In genomic region chr2:73946666-73947065, GRCh38 we compare ENCODE assay signal across 17 cellular contexts. TPM values are rescaled to one million over a fixed set of nuclear protein-coding genes. Genes with fewer than 3 reads are reported as not detected.
A peak's percentile ranks its signal among the peaks of the same experiment; 100 is the strongest.
DNase-seq lines count a peak whose midpoint lies in the region; ATAC-seq and TF ChIP-seq lines count a peak whose summit lies in the region.
"Had no signal": no experiment of that assay in that cellular context is flagged by ENCODE, and none has a peak within 500 bp of the region (broad histone marks: within the 10 kb centered on the region; RNA-seq: fewer than 3 reads in every experiment).

No MANE protein-coding gene starts in this region.

- H3K36me3 ChIP-seq in lower lobe of right lung = peaks cover 82% of the 10 kb centered on the region

- TF ChIP-seq CTCF in lower lobe of right lung (IDR thresholded peaks at IDR 0.05) = no peak

- H3K4me1 ChIP-seq in lower lobe of right lung = peaks cover 22% of the 10 kb centered on the region
- H3K4me1 ChIP-seq: BE2C had no signal

- CTCF ChIA-PET in activated naive CD4-positive, alpha-beta T cell treated with anti-CD3 and anti-CD28 coated beads, Interleukin-2, amount 10 ng/mL, durations not matched to agents 7 days and 5 days (lab: Charles Lee) = interaction anchor here (1.3 kb wide), 1 partner anchor 50 kb away, joined by 3 read pairs; no protein-coding TSS in a partner anchor

- H3K27ac ChIP-seq in lower lobe of right lung = no peak overlapping the region
- H3K27ac ChIP-seq: Peyer's patch had no signal

- H3K27me3 Mint-ChIP-seq in activated naive CD4-positive, alpha-beta T cell treated with anti-CD3 and anti-CD28 coated beads, Interleukin-2, amount 50 U/mL, for 24 hours = no peaks in the 10 kb centered on the region
- H3K27me3 Mint-ChIP-seq in activated naive CD4-positive, alpha-beta T cell treated with anti-CD3 and anti-CD28 coated beads, Interleukin-2, amount 10 ng/mL, durations not matched to agents 7 days and 5 days = no peaks in the 10 kb centered on the region
- H3K27me3 Mint-ChIP-seq in activated naive CD8-positive, alpha-beta T cell = no peaks in the 10 kb centered on the region

- no peak overlapping the region for H3K4me3 ChIP-seq in lower lobe of right lung
- H3K4me3 ChIP-seq: Peyer's patch had no signal

- no peak for DNase-seq in activated naive CD4-positive, alpha-beta T cell treated with anti-CD3 and anti-CD28 coated beads, Interleukin-2, amount 10 ng/mL, durations not matched to agents 7 days and 5 days
- DNase-seq in lower lobe of right lung = no peak
- no peak for DNase-seq in UCSD-AML1 (lab: John Stamatoyannopoulos, UW; ENCODE audit: unreplicated experiment)
- no peak for DNase-seq in activated CD4-positive, alpha-beta T cell treated with anti-CD3 and anti-CD28 coated beads, Interleukin-2, amount 50 U/mL, for 1 hour
- DNase-seq: BE2C, DMS79, GOT3, KBM-7, NCI-H1105, Peyer's patch had no signal

- H3K27ac Mint-ChIP-seq in activated naive CD4-positive, alpha-beta T cell treated with anti-CD3 and anti-CD28 coated beads, Interleukin-2, amount 50 U/mL, for 24 hours = peak overlapping the region; percentile 49
- H3K27ac Mint-ChIP-seq in activated naive CD4-positive, alpha-beta T cell treated with anti-CD3 and anti-CD28 coated beads, Interleukin-2, amount 10 ng/mL, durations not matched to agents 7 days and 5 days = no peak overlapping the region
- peak overlapping the region; percentile 43 for H3K27ac Mint-ChIP-seq in activated naive CD8-positive, alpha-beta T cell

- ATAC-seq in lower lobe of right lung (peak; percentile 43 to 48), HG02798 (IDR thresholded peaks at IDR 0.05; ENCODE audit: poor library complexity, unreplicated experiment) (no peak)
- ATAC-seq: HCT116, HepG2 had no signal

- H3K36me3 Mint-ChIP-seq in activated naive CD4-positive, alpha-beta T cell treated with anti-CD3 and anti-CD28 coated beads, Interleukin-2, amount 50 U/mL, for 24 hours = peaks cover 31% of the 10 kb centered on the region
- H3K36me3 Mint-ChIP-seq in activated naive CD4-positive, alpha-beta T cell treated with anti-CD3 and anti-CD28 coated beads, Interleukin-2, amount 10 ng/mL, durations not matched to agents 7 days and 5 days = peaks cover 60% of the 10 kb centered on the region
- peaks cover 10% of the 10 kb centered on the region for H3K36me3 Mint-ChIP-seq in activated naive CD8-positive, alpha-beta T cell

- no peaks in the 10 kb centered on the region for H3K27me3 ChIP-seq in lower lobe of right lung (ENCODE audit: low read depth)
- H3K27me3 ChIP-seq: BE2C, Peyer's patch had no signal

- H3K9me3 Mint-ChIP-seq in activated naive CD4-positive, alpha-beta T cell treated with anti-CD3 and anti-CD28 coated beads, Interleukin-2, amount 50 U/mL, for 24 hours = no peaks in the 10 kb centered on the region
- H3K9me3 Mint-ChIP-seq in activated naive CD4-positive, alpha-beta T cell treated with anti-CD3 and anti-CD28 coated beads, Interleukin-2, amount 10 ng/mL, durations not matched to agents 7 days and 5 days = no peaks in the 10 kb centered on the region
- no peaks in the 10 kb centered on the region for H3K9me3 Mint-ChIP-seq in activated naive CD8-positive, alpha-beta T cell (ENCODE audit: low read depth)

- H3K4me3 Mint-ChIP-seq in activated naive CD4-positive, alpha-beta T cell treated with anti-CD3 and anti-CD28 coated beads, Interleukin-2, amount 50 U/mL, for 24 hours = no peak overlapping the region
- H3K4me3 Mint-ChIP-seq in activated naive CD4-positive, alpha-beta T cell treated with anti-CD3 and anti-CD28 coated beads, Interleukin-2, amount 10 ng/mL, durations not matched to agents 7 days and 5 days = no peak overlapping the region
- no peak overlapping the region for H3K4me3 Mint-ChIP-seq in activated naive CD8-positive, alpha-beta T cell

- intact Hi-C loops in lower lobe of right lung (cut with DNase I) = no loop called here

- no peaks in the 10 kb centered on the region for H3K9me3 ChIP-seq in lower lobe of right lung
- H3K9me3 ChIP-seq: BE2C, Peyer's patch had no signal

- peaks cover 94% of the 10 kb centered on the region for H3K4me1 Mint-ChIP-seq in activated naive CD4-positive, alpha-beta T cell treated with anti-CD3 and anti-CD28 coated beads, Interleukin-2, amount 50 U/mL, for 24 hours
- peaks cover 54% of the 10 kb centered on the region for H3K4me1 Mint-ChIP-seq in activated naive CD4-positive, alpha-beta T cell treated with anti-CD3 and anti-CD28 coated beads, Interleukin-2, amount 10 ng/mL, durations not matched to agents 7 days and 5 days
- peaks cover 93% of the 10 kb centered on the region for H3K4me1 Mint-ChIP-seq in activated naive CD8-positive, alpha-beta T cell (ENCODE audit: low read depth)

RNA-seq across cellular contexts. Expression of gene DGUOK, which starts 20.0 kb away (rescaled TPM):
- total RNA-seq in lower lobe of right lung = 38.0 TPM

RNA-seq across cellular contexts. Expression of gene TET3, which starts 38.0 kb away (rescaled TPM):
- 21.5 TPM for total RNA-seq in lower lobe of right lung

RNA-seq across cellular contexts. Expression of gene ACTG2, which starts 53.9 kb away (rescaled TPM):
- total RNA-seq in lower lobe of right lung = 22.2 TPM
- total RNA-seq: A172, NCI-H460 had no signal
